21 cellular contexts compared by ENCODE assay signal in genomic region chr15:92411256-92411655, GRCh38. TPM values are rescaled to one million over a fixed set of nuclear protein-coding genes. Genes with fewer than 3 reads are reported as not detected.
"Had no signal": no experiment of that assay in that cellular context is flagged by ENCODE, and none has a peak within 500 bp of the region (broad histone marks: within the 10 kb centered on the region; RNA-seq: fewer than 3 reads in every experiment).

No MANE protein-coding gene starts in this region.

- DNase-seq: dermis blood vessel endothelial cell; dorsolateral prefrontal cortex; effector CD4-positive, alpha-beta T cell; effector memory CD4-positive, alpha-beta T cell; esophagus squamous epithelium; foreskin fibroblast; foreskin melanocyte; gastrocnemius medialis; glutamatergic neuron; head of caudate nucleus; heart right ventricle; hippocampal formation; left cardiac atrium; left lung; left ventricle myocardium superior; lower lobe of right lung; mesenchymal stem cell had no signal

- H3K27ac Mint-ChIP-seq: mesothelial cell of epicardium had no signal

- H3K9me3 Mint-ChIP-seq: mesothelial cell of epicardium had no signal

- H3K4me1 ChIP-seq: esophagus squamous epithelium, left lung, lower lobe of right lung had no signal

- H3K4me3 ChIP-seq: coronary artery, dorsolateral prefrontal cortex, esophagus squamous epithelium, gastrocnemius medialis, heart right ventricle, left lung, lower lobe of right lung had no signal

- H3K36me3 Mint-ChIP-seq: mesothelial cell of epicardium had no signal

- H3K4me3 Mint-ChIP-seq: mesothelial cell of epicardium had no signal

- H3K9me3 ChIP-seq: esophagus squamous epithelium, gastrocnemius medialis, heart right ventricle, left lung, lower lobe of right lung had no signal

- H3K27me3 ChIP-seq: gastrocnemius medialis had no signal

- H3K27ac ChIP-seq: coronary artery, dorsolateral prefrontal cortex, esophagus squamous epithelium, gastrocnemius medialis, heart right ventricle, left lung, lower lobe of right lung had no signal

- H3K36me3 ChIP-seq: esophagus squamous epithelium, gastrocnemius medialis, heart right ventricle, left lung, lower lobe of right lung had no signal

- ATAC-seq: gastrocnemius medialis, heart right ventricle, left cardiac atrium, left lung, left ventricle myocardium superior, lower lobe of right lung had no signal

RNA-seq across cellular contexts. Expression of gene ST8SIA2, which starts 17.6 kb away (rescaled TPM):
- total RNA-seq: esophagus squamous epithelium, gastrocnemius medialis, glomerular endothelial cell, lower lobe of right lung, mesenteric fat pad had no signal
